13 cellular contexts compared by ENCODE assay signal in genomic region chr19:47499371-47499770, GRCh38. TPM values are rescaled to one million over a fixed set of nuclear protein-coding genes. Genes with fewer than 3 reads are reported as not detected.
"Had no signal": no experiment of that assay in that cellular context is flagged by ENCODE, and none has a peak within 500 bp of the region (broad histone marks: within the 10 kb centered on the region; RNA-seq: fewer than 3 reads in every experiment).

No MANE protein-coding gene starts in this region.

- H3K27me3 ChIP-seq: adrenal gland, ovary, upper lobe of right lung had no signal

- H3K9me3 ChIP-seq: adrenal gland, ovary, upper lobe of right lung had no signal

- H3K4me1 ChIP-seq: upper lobe of right lung had no signal

- H3K9me3 Mint-ChIP-seq: neural crest cell had no signal

- H3K27ac ChIP-seq: adrenal gland, ovary, upper lobe of right lung had no signal

- DNase-seq: activated CD4-positive, alpha-beta T cell treated with anti-CD3 and anti-CD28 coated beads for 1 hour; activated CD4-positive, alpha-beta T cell treated with anti-CD3 and anti-CD28 coated beads, Interleukin-2, amount 50 U/mL, for 4 hours; activated naive CD4-positive, alpha-beta T cell treated with anti-CD3 and anti-CD28 coated beads, Interleukin-2, amount 50 U/mL, for 16 hours; adrenal gland; ovary; stimulated activated CD4-positive, alpha-beta T cell treated with anti-CD3 and anti-CD28 coated beads, Interleukin-2, amount 100 ng/mL, for 48 hours; stimulated activated naive CD4-positive, alpha-beta T cell; upper lobe of right lung had no signal

- H3K4me1 Mint-ChIP-seq: neural crest cell had no signal

- H3K4me3 Mint-ChIP-seq: neural crest cell had no signal

- H3K36me3 ChIP-seq: ovary had no signal

- ATAC-seq: esophagus mucosa, upper lobe of right lung had no signal

- FAIRE-seq: endometrium had no signal

- H3K4me3 ChIP-seq: adrenal gland, ovary, upper lobe of right lung had no signal

RNA-seq across cellular contexts. Expression of gene SLC8A2, which starts 27.7 kb away (rescaled TPM):
- total RNA-seq: glomerular endothelial cell, mesenteric fat pad had no signal
